ENCODE assay signal across 12 cellular contexts in genomic region chr2:46696966-46697829, GRCh38. TPM values are rescaled to one million over a fixed set of nuclear protein-coding genes. Genes with fewer than 3 reads are reported as not detected.
DNase-seq lines count a peak whose midpoint lies in the region; ATAC-seq and TF ChIP-seq lines count a peak whose summit lies in the region.
"Had no signal": no experiment of that assay in that cellular context is flagged by ENCODE, and none has a peak within 500 bp of the region (broad histone marks: within the 10 kb centered on the region; RNA-seq: fewer than 3 reads in every experiment).

No MANE protein-coding gene starts in this region.

- no peaks in the 10 kb centered on the region for H3K9me3 ChIP-seq in CD8-positive, alpha-beta T cell (ENCODE audit: low read length)
- H3K9me3 ChIP-seq in breast epithelium = no peaks in the 10 kb centered on the region
- H3K9me3 ChIP-seq: adrenal gland, MG63 had no signal

- no peak for TF ChIP-seq CTCF in CD8-positive, alpha-beta T cell (IDR thresholded peaks at IDR 0.05)
- TF ChIP-seq CTCF in KMS-11 (conservative IDR thresholded peaks at IDR 0.05; ENCODE audit: low read depth, low read length) = no peak
- TF ChIP-seq CTCF in breast epithelium (IDR thresholded peaks at IDR 0.05) = no peak
- no peak for TF ChIP-seq CTCF in neural crest cell (conservative IDR thresholded peaks at IDR 0.05)
- no peak for TF ChIP-seq CTCF in foreskin keratinocyte (conservative IDR thresholded peaks at IDR 0.05)

- no peak for ATAC-seq in CD8-positive, alpha-beta T cell
- ATAC-seq in foreskin keratinocyte (no peak), GM18502 (IDR thresholded peaks at IDR 0.05; ENCODE audit: poor library complexity, unreplicated experiment) (no peak)
- ATAC-seq: PC-3 had no signal

- peaks cover 4% of the 10 kb centered on the region for H3K27me3 Mint-ChIP-seq in CD8-positive, alpha-beta T cell (ENCODE audit: low read depth)
- peaks cover 7% of the 10 kb centered on the region for H3K27me3 Mint-ChIP-seq in neural crest cell (ENCODE audit: low read depth)

- CTCF ChIA-PET in CD8-positive, alpha-beta T cell (lab: Charles Lee) = no interaction called here

- H3K27ac Mint-ChIP-seq in CD8-positive, alpha-beta T cell = peak overlapping the region; percentile 94
- H3K27ac Mint-ChIP-seq in neural crest cell (ENCODE audit: unreplicated experiment) = no peak overlapping the region

- POLR2A ChIA-PET in CD8-positive, alpha-beta T cell (lab: Charles Lee) = no interaction called here

- H3K4me3 ChIP-seq in CD8-positive, alpha-beta T cell (ENCODE audit: low read depth, low read length) = no peak overlapping the region
- H3K4me3 ChIP-seq in KMS-11 (IDR thresholded peaks at IDR 0.05; ENCODE audit: insufficient read depth, low read depth, low read length) (no peak overlapping the region), breast epithelium (no peak overlapping the region)

- no peaks in the 10 kb centered on the region for H3K36me3 ChIP-seq in CD8-positive, alpha-beta T cell (ENCODE audit: insufficient read depth, low read length)
- H3K36me3 ChIP-seq in KMS-11 (ENCODE audit: insufficient read depth) (no peaks in the 10 kb centered on the region), breast epithelium (no peaks in the 10 kb centered on the region)
- H3K36me3 ChIP-seq: adrenal gland, MG63 had no signal

- peak overlapping the region; percentile 31 for H3K4me2 ChIP-seq in KMS-11

- H3K27me3 ChIP-seq in CD8-positive, alpha-beta T cell (ENCODE audit: insufficient read depth, low read length) = no peaks in the 10 kb centered on the region
- H3K27me3 ChIP-seq in KMS-11 (ENCODE audit: insufficient read depth, low read depth) (no peaks in the 10 kb centered on the region), breast epithelium (no peaks in the 10 kb centered on the region), foreskin keratinocyte (no peaks in the 10 kb centered on the region)
- H3K27me3 ChIP-seq: adrenal gland, MG63 had no signal

- peaks cover 7% of the 10 kb centered on the region for H3K36me3 Mint-ChIP-seq in CD8-positive, alpha-beta T cell
- H3K36me3 Mint-ChIP-seq in neural crest cell (ENCODE audit: low read depth) = no peaks in the 10 kb centered on the region

- H4K20me1 ChIP-seq in KMS-11 (ENCODE audit: insufficient read depth) = no peaks in the 10 kb centered on the region

- peak overlapping the region; percentile 95 for H2AFZ ChIP-seq in KMS-11 (ENCODE audit: low read depth)

- peaks cover 28% of the 10 kb centered on the region; the same call in 1 of the 2 replicates for H3K79me2 ChIP-seq in KMS-11 (ENCODE audit: insufficient read depth, low read depth)

- H3K27ac ChIP-seq in CD8-positive, alpha-beta T cell (ENCODE audit: low read depth, low read length) = no peak overlapping the region
- no peak overlapping the region for H3K27ac ChIP-seq in KMS-11
- H3K27ac ChIP-seq in breast epithelium = peak overlapping the region; percentile 39 to 98
- H3K27ac ChIP-seq in foreskin keratinocyte = no peak overlapping the region

- peaks cover 36% of the 10 kb centered on the region for H3K4me1 Mint-ChIP-seq in CD8-positive, alpha-beta T cell (ENCODE audit: low read depth)
- H3K4me1 Mint-ChIP-seq in neural crest cell = peaks cover 29% of the 10 kb centered on the region

- no peak for DNase-seq in CD8-positive, alpha-beta T cell
- DNase-seq in breast epithelium (ENCODE audit: low spot score in 2 of 2) (no peak), neural crest cell (ENCODE audit: low read depth, low spot score) (no peak), foreskin keratinocyte (no peak)
- no peak for DNase-seq in stimulated activated CD4-positive, alpha-beta T cell treated with anti-CD3 and anti-CD28 coated beads, Interleukin-4, amount 100 ng/mL, for 4 hours
- DNase-seq: effector CD4-positive, alpha-beta T cell; MG63; NCI-H2171 treated with DMSO at 0.1 percent for 48 hours; PC-3 had no signal

- peaks cover 13% of the 10 kb centered on the region for H3K4me1 ChIP-seq in CD8-positive, alpha-beta T cell (ENCODE audit: insufficient read depth, low read length)
- H3K4me1 ChIP-seq in KMS-11 (ENCODE audit: low read depth, poor library complexity, severe bottlenecking) (peaks cover 23% of the 10 kb centered on the region), breast epithelium (peaks cover 0 to 8% of the 10 kb centered on the region in 2 donors), foreskin keratinocyte (peaks cover 13% of the 10 kb centered on the region)

- peak overlapping the region; percentile 97 for H3K4me3 Mint-ChIP-seq in CD8-positive, alpha-beta T cell
- H3K4me3 Mint-ChIP-seq in neural crest cell = peak overlapping the region; percentile 94

- no peak for TF ChIP-seq POLR2A in breast epithelium (IDR thresholded peaks at IDR 0.05)

- intact Hi-C loops in CD8-positive, alpha-beta T cell (cut with DNase I, micrococcal nuclease) = loop anchor here in 1 of 2 experiments (2.0 kb wide), 1 partner anchor 398 kb away; no protein-coding TSS in a partner anchor
- intact Hi-C loops in breast epithelium (cut with DNase I; ENCODE audit: low total_unique reads) = no loop called here

- no peak overlapping the region for H3K9ac ChIP-seq in KMS-11

- no peaks in the 10 kb centered on the region for H3K9me3 Mint-ChIP-seq in CD8-positive, alpha-beta T cell
- H3K9me3 Mint-ChIP-seq in neural crest cell = no peaks in the 10 kb centered on the region

RNA-seq across cellular contexts. Expression of gene SOCS5, which starts 1.9 kb away (rescaled TPM):
- 10 to 100 TPM; 13.5 to 13.6 TPM for total RNA-seq in CD8-positive, alpha-beta T cell
- total RNA-seq in breast epithelium (10 to 100 TPM; 38.0 to 83.6 (median 40.0) TPM), neural crest cell (14.7 and 15.6 TPM in 2 replicates), foreskin keratinocyte (10.2 and 10.4 TPM in 2 replicates)
- polyA plus RNA-seq in foreskin keratinocyte = 2.4 and 2.9 TPM in 2 replicates

Comparison
In these comparisons a context has a peak if more than half of its experiments do, and no peak if none do; other contexts are left out.
1. H3K27ac ChIP-seq: peak in breast epithelium (2 of 2); none in CD8-positive, alpha-beta T cell (single experiment), KMS-11 (single experiment) and foreskin keratinocyte (single experiment).